In the genomic region with DNA sequence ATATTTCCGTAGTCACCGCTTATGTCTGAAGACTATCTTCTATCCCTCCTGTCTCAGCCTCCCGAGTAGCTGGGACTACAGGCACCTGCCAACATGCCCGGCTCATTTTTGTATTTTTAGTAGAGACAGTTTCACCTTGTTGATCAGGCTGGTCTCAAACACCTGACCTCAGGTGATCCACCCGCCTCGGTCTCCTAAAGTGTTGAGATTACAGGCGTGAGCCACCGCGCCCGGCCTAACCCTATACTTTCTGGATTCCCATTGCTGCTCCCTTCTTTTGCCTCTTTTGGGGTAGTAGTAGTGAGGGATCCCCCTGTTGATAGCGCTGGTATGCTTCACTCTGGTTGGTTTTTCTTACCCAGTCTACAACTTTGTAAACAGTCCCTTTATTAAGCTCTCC, we compare ENCODE assay signal across 1 cellular context.
TF ChIP-seq lines count a peak whose summit lies in the region.

No MANE protein-coding gene starts in this region.

TF ChIP-seq in K562, 482 proteins besides CTCF, POLR2A, EP300 and RAD21:
- no peak for TF ChIP-seq ZNF764 (CRISPR knock-in tag; IDR thresholded peaks at IDR 0.05; ENCODE audit: low read depth)
- TF ChIP-seq THRAP3 (IDR thresholded peaks at IDR 0.05; ENCODE audit: borderline replicate concordance): 0 out of 2 replicates have a peak, but pooled peaks have one; percentile 9
TF ChIP-seq in K562: peak in this region for 1.
